1 cellular context compared by ENCODE assay signal in the genomic region with DNA sequence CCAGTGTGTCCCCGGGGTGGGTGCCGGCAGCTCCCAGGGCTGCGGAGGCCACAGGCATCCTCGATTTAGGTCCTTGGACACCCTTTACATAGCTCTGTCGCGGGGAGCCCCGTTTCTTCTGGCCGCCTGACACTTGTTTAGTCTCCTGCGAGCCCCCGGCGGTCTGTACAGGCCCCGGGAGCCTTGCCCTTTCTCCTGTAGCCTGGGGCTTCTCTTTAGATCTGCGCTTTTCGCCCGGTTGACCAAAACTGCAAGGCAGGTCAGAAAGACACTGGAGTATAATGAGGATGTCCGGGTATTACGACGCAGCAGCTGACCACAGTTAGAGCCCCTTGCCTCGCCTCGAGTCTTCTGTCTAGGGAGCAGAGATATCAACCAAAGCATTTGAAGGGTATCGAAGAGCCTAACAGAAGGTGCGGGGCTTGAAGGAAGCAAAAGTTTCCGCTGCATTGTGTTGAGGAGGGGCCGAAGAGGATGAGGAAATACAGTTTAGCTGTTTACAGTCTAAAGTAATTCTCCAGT.
TF ChIP-seq lines count a peak whose summit lies in the region.

No MANE protein-coding gene starts in this region.

TF ChIP-seq in GM12878, 131 proteins besides CTCF, POLR2A, EP300 and RAD21:
- TF ChIP-seq RB1 (IDR thresholded peaks at IDR 0.05; ENCODE audit: borderline replicate concordance) (no peak), LARP7 (IDR thresholded peaks at IDR 0.05) (peak; percentile 21; the same call in 1 of the 2 replicates), ASH2L (IDR thresholded peaks at IDR 0.05; ENCODE audit: borderline replicate concordance, low read depth) (0 out of 2 replicates have a peak, but pooled peaks have one; percentile 49), CREB1 (IDR thresholded peaks at IDR 0.05; ENCODE audit: low read depth) (no peak), NBN (IDR thresholded peaks at IDR 0.05) (peak; percentile 19; the same call in 1 of the 2 replicates)
- TF ChIP-seq, protein P1, sequence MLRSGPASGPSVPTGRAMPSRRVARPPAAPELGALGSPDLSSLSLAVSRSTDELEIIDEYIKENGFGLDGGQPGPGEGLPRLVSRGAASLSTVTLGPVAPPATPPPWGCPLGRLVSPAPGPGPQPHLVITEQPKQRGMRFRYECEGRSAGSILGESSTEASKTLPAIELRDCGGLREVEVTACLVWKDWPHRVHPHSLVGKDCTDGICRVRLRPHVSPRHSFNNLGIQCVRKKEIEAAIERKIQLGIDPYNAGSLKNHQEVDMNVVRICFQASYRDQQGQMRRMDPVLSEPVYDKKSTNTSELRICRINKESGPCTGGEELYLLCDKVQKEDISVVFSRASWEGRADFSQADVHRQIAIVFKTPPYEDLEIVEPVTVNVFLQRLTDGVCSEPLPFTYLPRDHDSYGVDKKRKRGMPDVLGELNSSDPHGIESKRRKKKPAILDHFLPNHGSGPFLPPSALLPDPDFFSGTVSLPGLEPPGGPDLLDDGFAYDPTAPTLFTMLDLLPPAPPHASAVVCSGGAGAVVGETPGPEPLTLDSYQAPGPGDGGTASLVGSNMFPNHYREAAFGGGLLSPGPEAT (IDR thresholded peaks at IDR 0.05; ENCODE audit: low read depth), result peak; percentile 4; the same call in 1 of the 2 replicates
- TF ChIP-seq, protein P2, sequence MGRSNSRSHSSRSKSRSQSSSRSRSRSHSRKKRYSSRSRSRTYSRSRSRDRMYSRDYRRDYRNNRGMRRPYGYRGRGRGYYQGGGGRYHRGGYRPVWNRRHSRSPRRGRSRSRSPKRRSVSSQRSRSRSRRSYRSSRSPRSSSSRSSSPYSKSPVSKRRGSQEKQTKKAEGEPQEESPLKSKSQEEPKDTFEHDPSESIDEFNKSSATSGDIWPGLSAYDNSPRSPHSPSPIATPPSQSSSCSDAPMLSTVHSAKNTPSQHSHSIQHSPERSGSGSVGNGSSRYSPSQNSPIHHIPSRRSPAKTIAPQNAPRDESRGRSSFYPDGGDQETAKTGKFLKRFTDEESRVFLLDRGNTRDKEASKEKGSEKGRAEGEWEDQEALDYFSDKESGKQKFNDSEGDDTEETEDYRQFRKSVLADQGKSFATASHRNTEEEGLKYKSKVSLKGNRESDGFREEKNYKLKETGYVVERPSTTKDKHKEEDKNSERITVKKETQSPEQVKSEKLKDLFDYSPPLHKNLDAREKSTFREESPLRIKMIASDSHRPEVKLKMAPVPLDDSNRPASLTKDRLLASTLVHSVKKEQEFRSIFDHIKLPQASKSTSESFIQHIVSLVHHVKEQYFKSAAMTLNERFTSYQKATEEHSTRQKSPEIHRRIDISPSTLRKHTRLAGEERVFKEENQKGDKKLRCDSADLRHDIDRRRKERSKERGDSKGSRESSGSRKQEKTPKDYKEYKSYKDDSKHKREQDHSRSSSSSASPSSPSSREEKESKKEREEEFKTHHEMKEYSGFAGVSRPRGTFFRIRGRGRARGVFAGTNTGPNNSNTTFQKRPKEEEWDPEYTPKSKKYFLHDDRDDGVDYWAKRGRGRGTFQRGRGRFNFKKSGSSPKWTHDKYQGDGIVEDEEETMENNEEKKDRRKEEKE (IDR thresholded peaks at IDR 0.05), result no peak
